11 cellular contexts compared by ENCODE assay signal in the genomic region with DNA sequence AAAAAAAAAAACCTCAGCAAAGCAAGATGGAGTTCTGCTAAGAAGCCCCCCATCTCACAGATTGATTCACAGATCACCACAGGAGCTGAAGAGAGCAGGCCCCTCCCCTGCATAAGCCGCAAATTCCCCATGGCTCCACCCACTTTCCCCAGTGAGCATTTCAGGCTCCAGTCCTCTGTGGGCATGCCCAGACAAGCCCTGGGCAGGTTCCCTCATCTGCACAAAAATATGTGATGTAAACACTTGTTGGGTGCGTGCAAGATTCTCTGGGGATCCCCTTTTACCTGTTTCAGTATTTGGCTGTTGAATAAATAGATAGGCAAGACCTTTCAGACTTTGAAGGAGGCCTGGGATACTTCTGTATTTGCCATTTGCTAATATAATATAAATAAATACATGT.
A peak's percentile ranks its signal among the peaks of the same experiment; 100 is the strongest.
DNase-seq lines count a peak whose midpoint lies in the region; ATAC-seq lines count a peak whose summit lies in the region.
"Had no signal": no experiment of that assay in that cellular context is flagged by ENCODE, and none has a peak within 500 bp of the region (broad histone marks: within the 10 kb centered on the region; RNA-seq: fewer than 3 reads in every experiment).

No MANE protein-coding gene starts in this region.

- peak; percentile 54 for ATAC-seq in HG02623 (IDR thresholded peaks at IDR 0.05; ENCODE audit: unreplicated experiment)
- ATAC-seq: left lobe of liver, PC-3 had no signal

- DNase-seq in NCI-H748 (lab: John Stamatoyannopoulos, UW; ENCODE audit: unreplicated experiment), result peak; percentile 10
- DNase-seq in NCI-H748 treated with DMSO at 0.1 percent for 48 hours (lab: John Stamatoyannopoulos, UW), result no peak
- peak; percentile 66 for DNase-seq in NCI-H1436 (lab: John Stamatoyannopoulos, UW)
- peak; percentile 54 for DNase-seq in islet precursor cell
- no peak for DNase-seq in superior temporal gyrus (ENCODE audit: extremely low spot score)
- DNase-seq in AG20443 (ENCODE audit: low spot score), result no peak
- no peak for DNase-seq in germinal center (ENCODE audit: low spot score)
- DNase-seq: occipital lobe, PC-3 had no signal

Comparison
In these comparisons a context has a peak if more than half of its experiments do, and no peak if none do; other contexts are left out.
1. DNase-seq: peak in NCI-H748 (single experiment), NCI-H1436 (single experiment) and islet precursor cell (single experiment); none in NCI-H748 treated with DMSO at 0.1 percent for 48 hours (single experiment), superior temporal gyrus (single experiment), AG20443 (single experiment) and germinal center (single experiment).